22 cellular contexts compared by ENCODE assay signal in the genomic region with DNA sequence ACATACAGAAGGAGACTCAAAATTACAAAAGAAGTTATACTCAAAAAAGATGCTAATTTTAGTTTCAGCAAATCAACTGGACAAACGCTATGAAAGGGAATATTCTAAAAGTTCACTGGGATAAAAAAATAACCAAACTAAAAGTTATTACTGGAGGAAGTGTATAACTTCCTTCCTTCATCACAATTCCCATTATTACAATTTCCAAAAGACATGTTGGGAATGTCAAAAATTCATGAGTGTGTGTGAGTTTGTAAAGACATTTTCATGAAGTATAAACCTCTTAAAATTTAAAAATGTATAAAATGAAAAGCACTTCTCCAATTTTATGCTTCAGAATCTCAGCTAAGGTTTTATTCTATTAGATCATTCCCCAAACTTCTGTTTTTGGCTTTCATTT.
DNase-seq lines count a peak whose midpoint lies in the region; ATAC-seq, FAIRE-seq and TF ChIP-seq lines count a peak whose summit lies in the region.
"Had no signal": no experiment of that assay in that cellular context is flagged by ENCODE, and none has a peak within 500 bp of the region (broad histone marks: within the 10 kb centered on the region; RNA-seq: fewer than 3 reads in every experiment).

No MANE protein-coding gene starts in this region.

- POLR2A ChIA-PET in HepG2 (lab: Yijun Ruan, JAX) = interaction anchor here (1.1 kb wide), 1 partner anchor 20 kb away, joined by 3 read pairs; no protein-coding TSS in a partner anchor

- H3K4me2 ChIP-seq in HepG2 (ENCODE audit: low read depth, low read length) = no peak overlapping the region

- peaks cover 13 to 61% of the 10 kb centered on the region in 2 experiments for H3K36me3 ChIP-seq in HepG2 (replicated peaks in 1 of 2; ENCODE audit: control insufficient read depth in 1 of 2, insufficient read depth in 2 of 2, low read length in 2 of 2)
- peaks cover 0 to 26% (median 8%) of the 10 kb centered on the region in 4 donors for H3K36me3 ChIP-seq in right lobe of liver
- peaks cover 0 to 25% (median 19%) of the 10 kb centered on the region in 3 donors for H3K36me3 ChIP-seq in tibial artery
- no peaks in the 10 kb centered on the region for H3K36me3 ChIP-seq in ovary
- peaks cover 15% of the 10 kb centered on the region for H3K36me3 ChIP-seq in suprapubic skin

- in situ Hi-C loops in HepG2 (cut with HindIII; ENCODE audit: extremely low pct_ligation_motif_present, low pct_unique_long_range_greater_than_20kb) = no loop called here

- DNase-seq in HepG2 (ENCODE audit: low spot score) (no peak), right lobe of liver (no peak), dermis microvascular lymphatic vessel endothelial cell (ENCODE audit: low read depth in 2 of 2) (peak; percentile 29 to 31), tibial artery (no peak), ovary (no peak), AG08396 (ENCODE audit: low spot score) (no peak), suprapubic skin (ENCODE audit: low spot score in 2 of 2) (no peak)
- DNase-seq: 8988T; CD8-positive, alpha-beta T cell; DMS 273 treated with DMSO at 0.1 percent for 48 hours; DMS53; DND-41; GDM1; GM23248; HCEC 1CT; IMR-90 had no signal

- no peak for TF ChIP-seq RAD21 in HepG2 (CRISPR knock-in tag; IDR thresholded peaks at IDR 0.05)

- WGBS in HepG2 (ENCODE audit: low lambda C conversion rate) = 95% methylated on average over 1 of the region's 1 CpG
- WGBS in right lobe of liver (ENCODE audit: insufficient coverage, low coverage, low lambda C conversion rate, missing lambda C conversion rate) = 50% methylated on average over 1 of the region's 1 CpG
- WGBS in ovary, 3 donors = 41 to 62% (median 50%) methylated on average over 1 of the region's 1 CpG
- 72% methylated on average over 1 of the region's 1 CpG for WGBS in suprapubic skin

- H3K4me3 ChIP-seq in HepG2 (replicated peaks in 1 of 3; ENCODE audit: insufficient read depth in 1 of 3, low read depth in 2 of 3, low read length in 3 of 3) = no peak overlapping the region
- H3K4me3 ChIP-seq in right lobe of liver = no peak overlapping the region
- H3K4me3 ChIP-seq in tibial artery = no peak overlapping the region
- H3K4me3 ChIP-seq in ovary = no peak overlapping the region
- H3K4me3 ChIP-seq in suprapubic skin = no peak overlapping the region
- H3K4me3 ChIP-seq: BLaER1 treated with 17β-estradiol and CSF1 and Interleukin-3, amounts not matched to agents 10 nM and 100 nM; GM23248; K562 had no signal

- FAIRE-seq in HepG2 (lab: Jason Lieb, UNC) = no peak
- FAIRE-seq: GM12892, GM18507, H54, K562 had no signal

- no peaks in the 10 kb centered on the region for H3K79me2 ChIP-seq in HepG2 (ENCODE audit: insufficient read depth, low read length)

- H3K9me3 ChIP-seq in HepG2 (ENCODE audit: low read length) (no peaks in the 10 kb centered on the region), right lobe of liver (no peaks in the 10 kb centered on the region), tibial artery (no peaks in the 10 kb centered on the region), ovary (no peaks in the 10 kb centered on the region), suprapubic skin (no peaks in the 10 kb centered on the region)
- H3K9me3 ChIP-seq: BLaER1 treated with 17β-estradiol and CSF1 and Interleukin-3, amounts not matched to agents 10 nM and 100 nM had no signal

- H3K27ac ChIP-seq in HepG2 (ENCODE audit: extremely low read length, insufficient read depth, low read length) (no peak overlapping the region), right lobe of liver (no peak overlapping the region), tibial artery (peak overlapping the region; percentile 17 to 38), ovary (no peak overlapping the region), suprapubic skin (no peak overlapping the region)
- H3K27ac ChIP-seq: BLaER1 treated with 17β-estradiol and CSF1 and Interleukin-3, amounts not matched to agents 10 nM and 100 nM; GM23248; HL-60 had no signal

- no peak overlapping the region for H2AFZ ChIP-seq in HepG2 (ENCODE audit: low read length)
- H2AFZ ChIP-seq: GM23248 had no signal

- TF ChIP-seq EP300 in HepG2 (IDR thresholded peaks at IDR 0.05; ENCODE audit: low read depth in 2 of 2, low read length in 2 of 2) (no peak), HepG2 (CRISPR knock-in tag; IDR thresholded peaks at IDR 0.05; ENCODE audit: borderline replicate concordance) (no peak), ovary (IDR thresholded peaks at IDR 0.05) (no peak), suprapubic skin (IDR thresholded peaks at IDR 0.05) (no peak)

- H3K4me1 ChIP-seq in HepG2 (ENCODE audit: insufficient read depth, low read length) (peaks cover 40% of the 10 kb centered on the region), right lobe of liver (no peaks in the 10 kb centered on the region), tibial artery (peaks cover 0 to 47% (median 7%) of the 10 kb centered on the region in 4 donors), ovary (ENCODE audit: insufficient read depth) (no peaks in the 10 kb centered on the region), suprapubic skin (no peaks in the 10 kb centered on the region)

- H3K27me3 ChIP-seq in HepG2 (ENCODE audit: control insufficient read depth in 1 of 2, insufficient read depth in 2 of 2, low read length in 2 of 2) (no peaks in the 10 kb centered on the region), right lobe of liver (no peaks in the 10 kb centered on the region), tibial artery (no peaks in the 10 kb centered on the region), ovary (no peaks in the 10 kb centered on the region), suprapubic skin (no peaks in the 10 kb centered on the region)
- H3K27me3 ChIP-seq: BLaER1 treated with 17β-estradiol and CSF1 and Interleukin-3, amounts not matched to agents 10 nM and 100 nM had no signal

- CTCF ChIA-PET in HepG2 (lab: Yijun Ruan, JAX; ENCODE audit: low intra/inter-chr PET ratio, low total read pairs) = no interaction called here

- TF ChIP-seq POLR2A in HepG2 (IDR thresholded peaks at IDR 0.05; ENCODE audit: insufficient read depth in 1 of 2, low read depth in 2 of 2, low read length in 2 of 2) (no peak), right lobe of liver (IDR thresholded peaks at IDR 0.05) (no peak), ovary (IDR thresholded peaks at IDR 0.05) (no peak), suprapubic skin (IDR thresholded peaks at IDR 0.05) (no peak)

- H3K9ac ChIP-seq in HepG2 (ENCODE audit: insufficient read depth, low read depth, low read length) = no peak overlapping the region
- H3K9ac ChIP-seq: BLaER1 treated with 17β-estradiol and CSF1 and Interleukin-3, amounts not matched to agents 10 nM and 100 nM; GM23248 had no signal

- intact Hi-C loops in HepG2 (cut with micrococcal nuclease; ENCODE audit: unreplicated experiment) (no loop called here), right lobe of liver (cut with DNase I) (no loop called here), tibial artery (cut with DNase I; ENCODE audit: low total_unique reads) (no loop called here), ovary (cut with DNase I) (no loop called here)

- no peaks in the 10 kb centered on the region for H4K20me1 ChIP-seq in HepG2 (ENCODE audit: insufficient read depth, low read length)

- TSS peak; percentile 22 for BruUV-seq in HepG2 (replicated peaks; lab: Mats Ljungman, UMichigan)

- TF ChIP-seq CTCF in HepG2 (CRISPR knock-in tag; IDR thresholded peaks at IDR 0.05) = no peak
- no peak for TF ChIP-seq CTCF in right lobe of liver (IDR thresholded peaks at IDR 0.05)
- TF ChIP-seq CTCF in tibial artery (IDR thresholded peaks at IDR 0.05) = no peak
- no peak for TF ChIP-seq CTCF in ovary (IDR thresholded peaks at IDR 0.05)
- no peak for TF ChIP-seq CTCF in suprapubic skin (IDR thresholded peaks at IDR 0.05)

- ATAC-seq in HepG2 (no peak), right lobe of liver (no peak)
- ATAC-seq: CD8-positive, alpha-beta T cell had no signal

TF ChIP-seq in HepG2, 621 proteins besides CTCF, POLR2A, EP300 and RAD21 (continues in another document):
- TF ChIP-seq TBX2 (CRISPR knock-in tag; IDR thresholded peaks at IDR 0.05; ENCODE audit: borderline replicate concordance) (no peak), SYNCRIP (IDR thresholded peaks at IDR 0.05; ENCODE audit: insufficient read depth, low read depth, low read length) (no peak), RARG (CRISPR knock-in tag; IDR thresholded peaks at IDR 0.05; ENCODE audit: low read depth) (no peak), ZFP1 (CRISPR knock-in tag; IDR thresholded peaks at IDR 0.05) (no peak), ZNF382 (CRISPR knock-in tag; IDR thresholded peaks at IDR 0.05; ENCODE audit: borderline replicate concordance) (no peak), PRPF4 (IDR thresholded peaks at IDR 0.05; ENCODE audit: low read depth, low read length, poor library complexity, severe bottlenecking) (no peak), ZFP36L1 (CRISPR knock-in tag; IDR thresholded peaks at IDR 0.05) (no peak)
- TF ChIP-seq, protein P1, sequence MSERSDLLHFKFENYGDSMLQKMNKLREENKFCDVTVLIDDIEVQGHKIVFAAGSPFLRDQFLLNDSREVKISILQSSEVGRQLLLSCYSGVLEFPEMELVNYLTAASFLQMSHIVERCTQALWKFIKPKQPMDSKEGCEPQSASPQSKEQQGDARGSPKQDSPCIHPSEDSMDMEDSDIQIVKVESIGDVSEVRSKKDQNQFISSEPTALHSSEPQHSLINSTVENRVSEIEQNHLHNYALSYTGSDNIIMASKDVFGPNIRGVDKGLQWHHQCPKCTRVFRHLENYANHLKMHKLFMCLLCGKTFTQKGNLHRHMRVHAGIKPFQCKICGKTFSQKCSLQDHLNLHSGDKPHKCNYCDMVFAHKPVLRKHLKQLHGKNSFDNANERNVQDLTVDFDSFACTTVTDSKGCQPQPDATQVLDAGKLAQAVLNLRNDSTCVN (CRISPR knock-in tag; IDR thresholded peaks at IDR 0.05; ENCODE audit: borderline replicate concordance) = no peak

Comparison
In these comparisons a context has a peak if more than half of its experiments do, and no peak if none do; other contexts are left out.
1. DNase-seq: peak in dermis microvascular lymphatic vessel endothelial cell (2 of 2); none in HepG2 (single experiment), right lobe of liver (0 of 3), tibial artery (0 of 2), ovary (0 of 5), AG08396 (single experiment) and suprapubic skin (0 of 2).
2. H3K27ac ChIP-seq: peak in tibial artery (2 of 2); none in HepG2 (single experiment), right lobe of liver (0 of 3), ovary (0 of 2) and suprapubic skin (single experiment).